In genomic region chr13:110518571-110518970, GRCh38 we compare ENCODE assay signal across 1 cellular context.
TF ChIP-seq lines count a peak whose summit lies in the region.

No MANE protein-coding gene starts in this region.

TF ChIP-seq in H1, 55 proteins besides CTCF, POLR2A, EP300 and RAD21:
- TF ChIP-seq KDM1A (IDR thresholded peaks at IDR 0.05; ENCODE audit: borderline replicate concordance, low read length) (no peak), RXRA (IDR thresholded peaks at IDR 0.05; ENCODE audit: insufficient read depth, low read depth, low read length) (no peak), JUND (IDR thresholded peaks at IDR 0.05; ENCODE audit: low read length) (no peak), CBX8 (IDR thresholded peaks at IDR 0.05; ENCODE audit: borderline replicate concordance, low read depth, low read length) (no peak), CTBP2 (IDR thresholded peaks at IDR 0.05; ENCODE audit: borderline replicate concordance, insufficient read depth, insufficient read length, low read length) (no peak), MAFK (IDR thresholded peaks at IDR 0.05; ENCODE audit: low read depth, low read length) (no peak), GTF2F1 (IDR thresholded peaks at IDR 0.05; ENCODE audit: borderline replicate concordance, low read depth, low read length) (no peak), SRF (IDR thresholded peaks at IDR 0.05; ENCODE audit: low read depth, low read length) (no peak), SIX5 (IDR thresholded peaks at IDR 0.05; ENCODE audit: low read depth, low read length) (no peak), CHD7 (IDR thresholded peaks at IDR 0.05; ENCODE audit: insufficient replicate concordance, low read length) (no peak), USF2 (IDR thresholded peaks at IDR 0.05; ENCODE audit: low read length) (no peak), EZH2 (IDR thresholded peaks at IDR 0.05; ENCODE audit: low read depth, low read length, severe bottlenecking) (no peak), FOSL1 (IDR thresholded peaks at IDR 0.05; ENCODE audit: insufficient read depth, low read depth, low read length) (no peak), NANOG (IDR thresholded peaks at IDR 0.05; ENCODE audit: insufficient read depth, low read depth, low read length, poor library complexity, severe bottlenecking) (no peak), BRCA1 (IDR thresholded peaks at IDR 0.05; ENCODE audit: low read depth, low read length) (no peak)
